Comparison of ENCODE assay signal across 14 cellular contexts in genomic region chr4:2937986-2938385, GRCh38. TPM values are rescaled to one million over a fixed set of nuclear protein-coding genes. Genes with fewer than 3 reads are reported as not detected.
A peak's percentile ranks its signal among the peaks of the same experiment; 100 is the strongest.
DNase-seq lines count a peak whose midpoint lies in the region; ATAC-seq and TF ChIP-seq lines count a peak whose summit lies in the region.
"Had no signal": no experiment of that assay in that cellular context is flagged by ENCODE, and none has a peak within 500 bp of the region (broad histone marks: within the 10 kb centered on the region; RNA-seq: fewer than 3 reads in every experiment).

No MANE protein-coding gene starts in this region.

- H3K4me3 ChIP-seq in CD4-positive, alpha-beta memory T cell (ENCODE audit: low read length in 2 of 2) = no peak overlapping the region
- peak overlapping the region; percentile 78 for H3K4me3 ChIP-seq in GM12865 (ENCODE audit: low read depth, low read length)
- no peak overlapping the region for H3K4me3 ChIP-seq in spleen

- H3K9me3 ChIP-seq in CD4-positive, alpha-beta memory T cell (ENCODE audit: control insufficient read depth in 1 of 2, low read length in 2 of 2) = no peaks in the 10 kb centered on the region
- H3K9me3 ChIP-seq in spleen = no peaks in the 10 kb centered on the region

- H3K27ac Mint-ChIP-seq in CD4-positive, alpha-beta memory T cell = peak overlapping the region in 4 of 7 donors; percentile 27 to 99 (median 73)
- H3K27ac Mint-ChIP-seq in mesothelial cell of epicardium = peak overlapping the region; percentile 70

- no peaks in the 10 kb centered on the region for H3K27me3 Mint-ChIP-seq in CD4-positive, alpha-beta memory T cell
- H3K27me3 Mint-ChIP-seq in activated T-cell treated with anti-CD3 and anti-CD28 coated beads, Interleukin-2, amount 50 U/mL, for 4 hours (ENCODE audit: low read depth) = no peaks in the 10 kb centered on the region
- H3K27me3 Mint-ChIP-seq in mesothelial cell of epicardium (ENCODE audit: low read depth) = no peaks in the 10 kb centered on the region

- peak overlapping the region; percentile 97 for H3K27ac ChIP-seq in CD4-positive, alpha-beta memory T cell (ENCODE audit: low read depth, low read length)
- H3K27ac ChIP-seq in spleen = no peak overlapping the region

- ATAC-seq in activated T-cell treated with anti-CD3 and anti-CD28 coated beads, Interleukin-2, amount 50 U/mL, for 4 hours = no peak
- ATAC-seq in GM19467 (IDR thresholded peaks at IDR 0.05; ENCODE audit: unreplicated experiment) = no peak
- ATAC-seq: CD8-positive, alpha-beta T cell had no signal

- no peak for TF ChIP-seq CTCF in GM12865 (IDR thresholded peaks at IDR 0.05; ENCODE audit: insufficient read depth, low read depth, low read length, missing control alignments)
- no peak for TF ChIP-seq CTCF in mesothelial cell of epicardium (IDR thresholded peaks at IDR 0.05; ENCODE audit: unreplicated experiment)
- no peak for TF ChIP-seq CTCF in spleen (IDR thresholded peaks at IDR 0.05 in 8 of 11, conservative IDR thresholded peaks at IDR 0.05 in 3 of 11)

- H3K4me3 Mint-ChIP-seq in CD4-positive, alpha-beta memory T cell = no peak overlapping the region
- peak overlapping the region; percentile 90 for H3K4me3 Mint-ChIP-seq in activated T-cell treated with anti-CD3 and anti-CD28 coated beads, Interleukin-2, amount 50 U/mL, for 4 hours
- no peak overlapping the region for H3K4me3 Mint-ChIP-seq in mesothelial cell of epicardium
- H3K4me3 Mint-ChIP-seq: CD8-positive, alpha-beta T cell had no signal

- DNase-seq in CD4-positive, alpha-beta memory T cell = no peak
- DNase-seq in GM12865 (ENCODE audit: low read depth) = no peak
- no peak for DNase-seq in activated T-cell treated with anti-CD3 and anti-CD28 coated beads, Interleukin-2, amount 50 U/mL, for 4 hours
- no peak for DNase-seq in mesothelial cell of epicardium (ENCODE audit: low spot score in 2 of 2, unreplicated experiment in 2 of 2)
- no peak for DNase-seq in spleen
- DNase-seq in NCI-H146 treated with DMSO at 0.1 percent for 48 hours (lab: John Stamatoyannopoulos, UW; ENCODE audit: unreplicated experiment) = no peak
- DNase-seq in DMS79 (lab: John Stamatoyannopoulos, UW) = no peak
- DNase-seq: GF-D8; NCI-H1694 treated with DMSO at 0.1 percent for 48 hours; NCI-H524; stimulated activated CD4-positive, alpha-beta T cell treated with anti-CD3 and anti-CD28 coated beads, Interleukin-4, amount 100 ng/mL, for 4 hours; stimulated activated naive CD4-positive, alpha-beta T cell had no signal

- H3K4me1 ChIP-seq in CD4-positive, alpha-beta memory T cell (ENCODE audit: insufficient read depth, low read length) = peaks cover 37% of the 10 kb centered on the region
- H3K4me1 ChIP-seq in spleen = peaks cover 20 to 54% (median 38%) of the 10 kb centered on the region in 6 donors

- POLR2A ChIA-PET in CD4-positive, alpha-beta memory T cell (lab: Charles Lee; ENCODE audit: partially characterized antibody) = interaction anchor here (1.4 to 5.4 kb wide), 3 partner anchors 10 to 23 kb away, joined by 5 to 82 read pairs (median 28); partner anchors contain the start of genes GRK4 and NOP14

- H3K27me3 ChIP-seq in CD4-positive, alpha-beta memory T cell (ENCODE audit: insufficient read depth, low read length) = no peaks in the 10 kb centered on the region
- no peaks in the 10 kb centered on the region for H3K27me3 ChIP-seq in spleen (replicated peaks in 1 of 7)

- CTCF ChIA-PET in CD4-positive, alpha-beta memory T cell (lab: Charles Lee; ENCODE audit: partially characterized antibody) = interaction anchor here (1.2 kb wide), 1 partner anchor 18 kb away, joined by 4 read pairs; no protein-coding TSS in a partner anchor

- H3K36me3 ChIP-seq in CD4-positive, alpha-beta memory T cell (ENCODE audit: insufficient read depth, low read length) = peaks cover 43% of the 10 kb centered on the region
- H3K36me3 ChIP-seq in spleen = peaks cover 2 to 64% (median 58%) of the 10 kb centered on the region in 6 donors

- no peaks in the 10 kb centered on the region for H3K9me3 Mint-ChIP-seq in CD4-positive, alpha-beta memory T cell
- H3K9me3 Mint-ChIP-seq in activated T-cell treated with anti-CD3 and anti-CD28 coated beads, Interleukin-2, amount 50 U/mL, for 4 hours = no peaks in the 10 kb centered on the region
- no peaks in the 10 kb centered on the region for H3K9me3 Mint-ChIP-seq in mesothelial cell of epicardium
- H3K9me3 Mint-ChIP-seq: CD8-positive, alpha-beta T cell had no signal

- 81 to 87% (median 86%) methylated on average over 11 to 12 of the region's 12 CpGs for WGBS in spleen, 5 donors

- TF ChIP-seq POLR2A in spleen (IDR thresholded peaks at IDR 0.05) = no peak

- peaks cover 29 to 54% (median 39%) of the 10 kb centered on the region in 4 donors for H3K4me1 Mint-ChIP-seq in CD4-positive, alpha-beta memory T cell
- H3K4me1 Mint-ChIP-seq in activated T-cell treated with anti-CD3 and anti-CD28 coated beads, Interleukin-2, amount 50 U/mL, for 4 hours (ENCODE audit: low read depth) = peaks cover 44% of the 10 kb centered on the region
- H3K4me1 Mint-ChIP-seq in mesothelial cell of epicardium = peaks cover 27% of the 10 kb centered on the region

- H3K36me3 Mint-ChIP-seq in CD4-positive, alpha-beta memory T cell = peaks cover 17 to 59% of the 10 kb centered on the region in 2 donors
- peaks cover 48% of the 10 kb centered on the region for H3K36me3 Mint-ChIP-seq in activated T-cell treated with anti-CD3 and anti-CD28 coated beads, Interleukin-2, amount 50 U/mL, for 4 hours (ENCODE audit: insufficient read depth)
- H3K36me3 Mint-ChIP-seq in mesothelial cell of epicardium = peaks cover 12% of the 10 kb centered on the region

- intact Hi-C loops in CD4-positive, alpha-beta memory T cell (cut with micrococcal nuclease) = loop anchor here (10.0 kb wide), 1 partner anchor 403 kb away; the partner anchor contains the start of gene FAM193A
- intact Hi-C loops in spleen (cut with DNase I; ENCODE audit: low total_unique reads) = loop anchor here (10.0 kb wide), 1 partner anchor 183 kb away; the partner anchor contains the start of gene TNIP2

RNA-seq across cellular contexts. Expression of gene NOP14, which starts 25.2 kb away (rescaled TPM):
- 10 to 100 TPM; 41.3 to 41.4 TPM for total RNA-seq in CD4-positive, alpha-beta memory T cell
- polyA plus RNA-seq in CD4-positive, alpha-beta memory T cell = 10 to 100 TPM in 1 of 2 donors, 1 to 10 TPM in 1; 2.6 to 35.5 TPM
- total RNA-seq in activated T-cell treated with anti-CD3 and anti-CD28 coated beads, Interleukin-2, amount 50 U/mL, for 4 hours = 100 to 1,000 TPM; 165 to 187 (median 179) TPM
- 27.3 to 30.5 TPM (median 28.5 TPM) in 3 replicates for total RNA-seq in mesothelial cell of epicardium
- 10 to 100 TPM; 21.1 to 30.5 (median 25.0) TPM for total RNA-seq in spleen
- 10 to 100 TPM; 10.2 to 20.3 (median 12.2) TPM for polyA plus RNA-seq in spleen

RNA-seq across cellular contexts. Expression of gene GRK4, which starts 25.4 kb away (rescaled TPM):
- total RNA-seq in CD4-positive, alpha-beta memory T cell = 1 to 10 TPM; 2.8 to 3.2 TPM
- polyA plus RNA-seq in CD4-positive, alpha-beta memory T cell = 1 to 10 TPM in 1 of 2 donors, under 1 TPM in 1; 0.55 to 1.9 TPM
- 1 to 10 TPM; 2.7 to 3.0 (median 2.9) TPM for total RNA-seq in activated T-cell treated with anti-CD3 and anti-CD28 coated beads, Interleukin-2, amount 50 U/mL, for 4 hours
- total RNA-seq in mesothelial cell of epicardium (16.2 to 18.4 TPM (median 18.3 TPM) in 3 replicates), spleen (1 to 10 TPM; 1.8 to 4.3 (median 2.6) TPM)
- polyA plus RNA-seq in spleen = 1 to 10 TPM; 1.0 to 1.7 (median 1.2) TPM
